ENCODE assay signal across 22 cellular contexts in the genomic region with DNA sequence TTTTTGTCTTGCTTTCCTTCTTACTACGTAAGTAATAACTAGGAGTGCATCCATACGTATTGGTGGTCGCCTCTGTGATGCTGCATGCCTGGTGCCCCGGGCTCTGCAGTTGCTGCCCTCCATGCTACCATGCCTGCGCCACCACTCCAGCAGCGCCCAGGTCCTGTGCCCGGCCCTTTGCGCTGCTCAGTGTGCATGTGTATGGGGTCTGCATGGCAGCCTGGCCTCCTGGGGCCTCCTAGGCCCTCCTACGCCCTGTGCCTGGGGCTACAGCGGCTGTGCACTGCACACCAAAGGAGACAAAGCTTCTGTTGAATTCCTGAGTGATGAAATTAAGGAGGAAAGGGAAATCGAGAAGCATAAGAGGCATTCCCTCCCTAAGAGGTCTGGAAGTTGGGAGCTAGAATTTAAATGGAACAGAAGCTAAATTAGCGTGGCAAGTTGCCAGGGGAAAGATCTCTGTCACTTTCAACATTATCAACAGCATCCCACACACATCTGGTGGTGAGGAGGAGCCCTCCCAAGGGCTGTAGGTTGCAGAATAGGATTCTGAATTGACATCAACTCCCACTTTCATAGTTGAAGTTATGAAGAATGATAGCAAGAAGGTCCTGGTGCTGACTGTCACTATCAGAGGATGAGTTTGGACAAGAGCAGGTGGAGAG.
A peak's percentile ranks its signal among the peaks of the same experiment; 100 is the strongest.
DNase-seq lines count a peak whose midpoint lies in the region; ATAC-seq and TF ChIP-seq lines count a peak whose summit lies in the region.
"Had no signal": no experiment of that assay in that cellular context is flagged by ENCODE, and none has a peak within 500 bp of the region (broad histone marks: within the 10 kb centered on the region; RNA-seq: fewer than 3 reads in every experiment).

No MANE protein-coding gene starts in this region.

- CTCF ChIA-PET in GM10248 (lab: Yijun Ruan, JAX) = interaction anchor here (5.3 kb wide), 1 partner anchor 8 kb away, joined by 36 read pairs; no protein-coding TSS in a partner anchor

- H3K9me3 Mint-ChIP-seq in mesothelial cell of epicardium = no peaks in the 10 kb centered on the region
- H3K9me3 Mint-ChIP-seq in stimulated activated memory B cell treated with anti-CD40 and anti-IgM and Interleukin-4, amounts not matched to agents 10 μg/mL and 1 μg/mL and 100 μg/mL, for 72 hours = no peaks in the 10 kb centered on the region
- H3K9me3 Mint-ChIP-seq: CD4-positive, alpha-beta T cell; HFFc6 had no signal

- peaks cover 17% of the 10 kb centered on the region for H3K4me1 Mint-ChIP-seq in mesothelial cell of epicardium
- no peaks in the 10 kb centered on the region for H3K4me1 Mint-ChIP-seq in stimulated activated memory B cell treated with anti-CD40 and anti-IgM and Interleukin-4, amounts not matched to agents 10 μg/mL and 1 μg/mL and 100 μg/mL, for 72 hours

- peaks cover 8% of the 10 kb centered on the region for H3K27me3 Mint-ChIP-seq in mesothelial cell of epicardium (ENCODE audit: low read depth)
- peaks cover 8% of the 10 kb centered on the region for H3K27me3 Mint-ChIP-seq in stimulated activated memory B cell treated with anti-CD40 and anti-IgM and Interleukin-4, amounts not matched to agents 10 μg/mL and 1 μg/mL and 100 μg/mL, for 72 hours

- no peaks in the 10 kb centered on the region for H3K36me3 Mint-ChIP-seq in mesothelial cell of epicardium
- no peaks in the 10 kb centered on the region for H3K36me3 Mint-ChIP-seq in stimulated activated memory B cell treated with anti-CD40 and anti-IgM and Interleukin-4, amounts not matched to agents 10 μg/mL and 1 μg/mL and 100 μg/mL, for 72 hours

- DNase-seq in NCI-H2171 treated with DMSO at 0.1 percent for 48 hours (lab: John Stamatoyannopoulos, UW) (peak; percentile 29), NCI-H2171 (lab: John Stamatoyannopoulos, UW) (no peak), NCI-H69 (lab: John Stamatoyannopoulos, UW) (peak; percentile 25), mesothelial cell of epicardium (ENCODE audit: low spot score in 2 of 2, unreplicated experiment in 2 of 2) (no peak), GM10248 (ENCODE audit: extremely low spot score) (no peak)
- DNase-seq: CD4-positive, alpha-beta T cell; GOT3; HFFc6; Kasumi-1; NCI-H1092 treated with DMSO at 0.1 percent for 48 hours; NCI-H146; NCI-H1930; NCI-H2107; NCI-H226; NCI-H510A; NCI-H748 treated with DMSO at 0.1 percent for 48 hours; NK-92 treated with Interleukin-12 subunit alpha and Interleukin-12 subunit beta, amount 100 ng/mL, for 24 hours; PC-3 had no signal

- no peak overlapping the region for H3K4me3 Mint-ChIP-seq in mesothelial cell of epicardium
- H3K4me3 Mint-ChIP-seq in stimulated activated memory B cell treated with anti-CD40 and anti-IgM and Interleukin-4, amounts not matched to agents 10 μg/mL and 1 μg/mL and 100 μg/mL, for 72 hours = no peak overlapping the region
- H3K4me3 Mint-ChIP-seq: CD4-positive, alpha-beta T cell; HFFc6 had no signal

- TF ChIP-seq CTCF in mesothelial cell of epicardium (IDR thresholded peaks at IDR 0.05; ENCODE audit: unreplicated experiment) (no peak), GM10248 (IDR thresholded peaks at IDR 0.05; ENCODE audit: control extremely low read depth, extremely low read depth, low read depth, missing control alignments) (no peak)

- ATAC-seq in stimulated activated memory B cell treated with anti-CD40 and anti-IgM and Interleukin-4, amounts not matched to agents 10 μg/mL and 1 μg/mL and 100 μg/mL, for 72 hours = peak; percentile 47
- no peak for ATAC-seq in HG02623 (IDR thresholded peaks at IDR 0.05; ENCODE audit: unreplicated experiment)
- ATAC-seq: GM12878, K562, PC-3 had no signal

- POLR2A ChIA-PET in GM10248 (lab: Yijun Ruan, JAX) = no interaction called here

- peak overlapping the region; percentile 26 for H3K27ac Mint-ChIP-seq in mesothelial cell of epicardium
- no peak overlapping the region for H3K27ac Mint-ChIP-seq in stimulated activated memory B cell treated with anti-CD40 and anti-IgM and Interleukin-4, amounts not matched to agents 10 μg/mL and 1 μg/mL and 100 μg/mL, for 72 hours
- H3K27ac Mint-ChIP-seq: CD4-positive, alpha-beta T cell; HFFc6 had no signal

Comparison
In these comparisons a context has a peak if more than half of its experiments do, and no peak if none do; other contexts are left out.
1. DNase-seq: peak in NCI-H2171 treated with DMSO at 0.1 percent for 48 hours (single experiment) and NCI-H69 (single experiment); none in NCI-H2171 (single experiment), mesothelial cell of epicardium (0 of 2) and GM10248 (single experiment).